21 cellular contexts compared by ENCODE assay signal in the genomic region with DNA sequence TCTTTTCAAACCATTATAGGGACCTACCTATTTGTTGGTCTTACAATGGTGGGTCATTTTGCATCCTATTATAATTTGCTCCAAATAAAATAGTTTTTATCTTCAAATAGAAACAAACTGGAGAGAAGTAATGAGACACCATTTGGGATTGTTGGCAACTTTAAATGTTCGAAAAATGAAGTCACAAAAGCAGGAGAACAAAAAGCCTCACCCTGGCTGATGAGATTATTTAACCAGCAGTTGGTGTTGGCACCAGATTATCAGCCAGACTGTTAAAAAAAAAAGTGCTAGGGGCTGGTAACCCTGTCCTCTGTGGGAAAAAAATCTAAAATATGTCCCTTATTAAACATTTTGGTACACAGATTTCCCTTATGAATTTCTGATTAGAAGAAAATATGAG.
DNase-seq lines count a peak whose midpoint lies in the region; ATAC-seq and TF ChIP-seq lines count a peak whose summit lies in the region.
"Had no signal": no experiment of that assay in that cellular context is flagged by ENCODE, and none has a peak within 500 bp of the region (broad histone marks: within the 10 kb centered on the region; RNA-seq: fewer than 3 reads in every experiment).

No MANE protein-coding gene starts in this region.

- peaks cover 11% of the 10 kb centered on the region for H3K36me3 Mint-ChIP-seq in GM23338 (ENCODE audit: low read depth)
- no peaks in the 10 kb centered on the region for H3K36me3 Mint-ChIP-seq in glutamatergic neuron (ENCODE audit: unreplicated experiment)
- H3K36me3 Mint-ChIP-seq: CD14-positive monocyte had no signal

- no peak overlapping the region for H3K4me3 ChIP-seq in left ventricle myocardium inferior
- no peak overlapping the region for H3K4me3 ChIP-seq in GM23338
- H3K4me3 ChIP-seq: A549; BLaER1 treated with 17β-estradiol and CSF1 and Interleukin-3, amounts not matched to agents 10 nM and 100 nM had no signal

- DNase-seq in left ventricle myocardium inferior (no peak), left cardiac atrium (no peak), GM23338 (ENCODE audit: low spot score) (no peak), glutamatergic neuron (no peak), NCI-H2107 (lab: John Stamatoyannopoulos, UW) (no peak)
- DNase-seq: 8988T; ACHN; AML-193; BE2C; CD4-positive, alpha-beta T cell; CD8-positive, alpha-beta memory T cell; DMS 273 treated with DMSO at 0.1 percent for 48 hours; DMS79; EL; GF-D8; GOT3; HCEC 1CT had no signal

- no peaks in the 10 kb centered on the region for H3K79me2 ChIP-seq in GM23338 (replicated peaks; ENCODE audit: insufficient read depth)

- H3K4me3 Mint-ChIP-seq in GM23338 (no peak overlapping the region), glutamatergic neuron (ENCODE audit: unreplicated experiment) (no peak overlapping the region)
- H3K4me3 Mint-ChIP-seq: CD14-positive monocyte; CD4-positive, alpha-beta T cell; CD8-positive, alpha-beta memory T cell had no signal

- H2AFZ ChIP-seq in GM23338 = peak overlapping the region; percentile 14

- H3K9me3 ChIP-seq in left ventricle myocardium inferior (replicated peaks) = no peaks in the 10 kb centered on the region
- H3K9me3 ChIP-seq: A549, BE2C had no signal

- H3K36me3 ChIP-seq in left ventricle myocardium inferior = no peaks in the 10 kb centered on the region
- no peaks in the 10 kb centered on the region for H3K36me3 ChIP-seq in GM23338 (ENCODE audit: insufficient read depth)
- H3K36me3 ChIP-seq: BE2C; BLaER1 treated with 17β-estradiol and CSF1 and Interleukin-3, amounts not matched to agents 10 nM and 100 nM had no signal

- no peaks in the 10 kb centered on the region for H3K27me3 ChIP-seq in left ventricle myocardium inferior (ENCODE audit: low read depth)
- H3K27me3 ChIP-seq in GM23338 (ENCODE audit: insufficient read depth) = no peaks in the 10 kb centered on the region
- H3K27me3 ChIP-seq: BE2C; BLaER1 treated with 17β-estradiol and CSF1 and Interleukin-3, amounts not matched to agents 10 nM and 100 nM had no signal

- intact Hi-C loops in left ventricle myocardium inferior (cut with micrococcal nuclease) (no loop called here), left cardiac atrium (cut with DNase I) (no loop called here)

- H3K9me2 ChIP-seq in GM23338 (ENCODE audit: insufficient read depth) = no peaks in the 10 kb centered on the region

- peaks cover 26% of the 10 kb centered on the region for H3K9me3 Mint-ChIP-seq in GM23338
- H3K9me3 Mint-ChIP-seq in glutamatergic neuron (ENCODE audit: unreplicated experiment) = peaks cover 11% of the 10 kb centered on the region

- H3F3A ChIP-seq in GM23338 (replicated peaks; ENCODE audit: low read depth) = no peaks in the 10 kb centered on the region

- no peak for TF ChIP-seq CTCF in left ventricle myocardium inferior (IDR thresholded peaks at IDR 0.05; ENCODE audit: borderline replicate concordance)
- TF ChIP-seq CTCF in GM23338 (conservative IDR thresholded peaks at IDR 0.05; ENCODE audit: low read depth in 2 of 2) = no peak
- no peak for TF ChIP-seq CTCF in glutamatergic neuron (IDR thresholded peaks at IDR 0.05; ENCODE audit: partially characterized antibody, unreplicated experiment)

- no peak overlapping the region for H3K4me2 ChIP-seq in GM23338
- H3K4me2 ChIP-seq: A549; BLaER1 treated with 17β-estradiol and CSF1 and Interleukin-3, amounts not matched to agents 10 nM and 100 nM had no signal

- H3K27ac Mint-ChIP-seq in GM23338 = no peak overlapping the region
- H3K27ac Mint-ChIP-seq in glutamatergic neuron (ENCODE audit: unreplicated experiment) = peak overlapping the region; percentile 93
- H3K27ac Mint-ChIP-seq: CD14-positive monocyte; CD4-positive, alpha-beta T cell had no signal

- no peak for ATAC-seq in left cardiac atrium
- ATAC-seq in GM23338 = no peak
- ATAC-seq in HG03460 (IDR thresholded peaks at IDR 0.05; ENCODE audit: unreplicated experiment) = no peak
- ATAC-seq: A549 had no signal

- H3K27ac ChIP-seq in left ventricle myocardium inferior (replicated peaks) (peak overlapping the region; percentile 14), GM23338 (ENCODE audit: low read depth) (no peak overlapping the region)
- H3K27ac ChIP-seq: A549; BLaER1 treated with 17β-estradiol and CSF1 and Interleukin-3, amounts not matched to agents 10 nM and 100 nM had no signal

- H4K20me1 ChIP-seq in GM23338 (replicated peaks; ENCODE audit: insufficient read depth) = no peaks in the 10 kb centered on the region
- H4K20me1 ChIP-seq: BLaER1 treated with 17β-estradiol and CSF1 and Interleukin-3, amounts not matched to agents 10 nM and 100 nM had no signal

- H3K4me1 Mint-ChIP-seq in GM23338 (peaks cover 18% of the 10 kb centered on the region), glutamatergic neuron (ENCODE audit: low read depth, unreplicated experiment) (peaks cover 23% of the 10 kb centered on the region)

- H3K27me3 Mint-ChIP-seq in GM23338 (ENCODE audit: insufficient read depth, low read depth, poor library complexity) = peaks cover 5% of the 10 kb centered on the region
- peaks cover 2% of the 10 kb centered on the region for H3K27me3 Mint-ChIP-seq in glutamatergic neuron (ENCODE audit: unreplicated experiment)

- peaks cover 19% of the 10 kb centered on the region for H3K4me1 ChIP-seq in left ventricle myocardium inferior
- peaks cover 12% of the 10 kb centered on the region for H3K4me1 ChIP-seq in GM23338 (ENCODE audit: insufficient read depth)
- H3K4me1 ChIP-seq: A549; BE2C; BLaER1 treated with 17β-estradiol and CSF1 and Interleukin-3, amounts not matched to agents 10 nM and 100 nM had no signal

TF ChIP-seq in GM23338, 12 proteins besides CTCF, POLR2A, EP300 and RAD21 (continues in another document):
- no peak for TF ChIP-seq EZH2 (IDR thresholded peaks at IDR 0.05; ENCODE audit: low read depth, unreplicated experiment)
- TF ChIP-seq, protein P1, sequence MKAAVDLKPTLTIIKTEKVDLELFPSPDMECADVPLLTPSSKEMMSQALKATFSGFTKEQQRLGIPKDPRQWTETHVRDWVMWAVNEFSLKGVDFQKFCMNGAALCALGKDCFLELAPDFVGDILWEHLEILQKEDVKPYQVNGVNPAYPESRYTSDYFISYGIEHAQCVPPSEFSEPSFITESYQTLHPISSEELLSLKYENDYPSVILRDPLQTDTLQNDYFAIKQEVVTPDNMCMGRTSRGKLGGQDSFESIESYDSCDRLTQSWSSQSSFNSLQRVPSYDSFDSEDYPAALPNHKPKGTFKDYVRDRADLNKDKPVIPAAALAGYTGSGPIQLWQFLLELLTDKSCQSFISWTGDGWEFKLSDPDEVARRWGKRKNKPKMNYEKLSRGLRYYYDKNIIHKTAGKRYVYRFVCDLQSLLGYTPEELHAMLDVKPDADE (IDR thresholded peaks at IDR 0.05) = no peak
- TF ChIP-seq ZNF331 (CRISPR knock-in tag; IDR thresholded peaks at IDR 0.05; ENCODE audit: low read depth) = no peak
- no peak for TF ChIP-seq STAT1 (IDR thresholded peaks at IDR 0.05; ENCODE audit: unreplicated experiment)
- TF ChIP-seq JUNB (IDR thresholded peaks at IDR 0.05; ENCODE audit: unreplicated experiment) = no peak
- no peak for TF ChIP-seq CREB1 (CRISPR knock-in tag; IDR thresholded peaks at IDR 0.05; ENCODE audit: low read depth)
- TF ChIP-seq EZH2phosphoT487 (IDR thresholded peaks at IDR 0.05; ENCODE audit: unreplicated experiment) = no peak
